8 cellular contexts compared by ENCODE assay signal in the genomic region with DNA sequence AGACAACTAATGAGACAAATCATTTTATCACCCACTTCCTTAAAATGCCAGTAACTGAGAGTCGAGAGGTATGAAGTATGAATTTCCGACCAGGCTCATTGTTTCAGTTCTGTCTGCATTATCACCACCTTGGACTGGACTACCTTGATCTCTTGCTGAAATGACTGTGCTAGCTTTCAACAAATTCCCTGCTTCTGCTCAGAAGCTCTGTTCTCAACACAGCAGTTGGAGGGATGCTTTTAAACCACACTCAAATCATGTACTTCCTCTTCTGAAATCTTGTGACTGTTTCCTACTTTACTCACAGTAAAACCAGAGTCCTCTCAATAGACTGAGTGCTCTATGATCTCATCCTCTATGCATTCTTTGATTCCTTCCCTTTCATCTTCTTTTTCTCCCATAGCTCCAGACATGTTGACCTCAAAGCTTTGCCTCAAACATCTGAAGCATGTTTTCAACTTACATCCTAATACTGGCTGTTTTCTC.
DNase-seq lines count a peak whose midpoint lies in the region; ATAC-seq and TF ChIP-seq lines count a peak whose summit lies in the region.

No MANE protein-coding gene starts in this region.

- H3K4me1 ChIP-seq in neutrophil (ENCODE audit: control insufficient read depth in 1 of 2, insufficient read depth in 1 of 2, low read depth in 1 of 2, low read length in 1 of 2): no peaks in the 10 kb centered on the region
- no peaks in the 10 kb centered on the region for H3K4me1 ChIP-seq in aorta (ENCODE audit: control insufficient read depth in 1 of 2, insufficient read depth in 2 of 2, low read length in 2 of 2)

- H3K9me3 ChIP-seq in neutrophil (no peaks in the 10 kb centered on the region), aorta (ENCODE audit: control insufficient read depth, low read length) (peaks cover 1% of the 10 kb centered on the region)

- no peak overlapping the region for H3K4me3 ChIP-seq in neutrophil (ENCODE audit: low read depth in 1 of 2, low read length in 1 of 2)
- H3K4me3 ChIP-seq in aorta (ENCODE audit: low read length in 2 of 2): no peak overlapping the region

- DNase-seq in SW480 (ENCODE audit: low spot score) (peak; percentile 41), cerebellar nuclear complex (lab: John Stamatoyannopoulos, UW) (no peak), T-helper 9 cell (no peak), aorta (no peak), G401 (ENCODE audit: low spot score) (no peak)

- no peaks in the 10 kb centered on the region for H3K36me3 ChIP-seq in neutrophil
- no peaks in the 10 kb centered on the region for H3K36me3 ChIP-seq in aorta (ENCODE audit: control insufficient read depth in 1 of 2, insufficient read depth in 2 of 2, low read length in 1 of 2)

- in situ Hi-C loops in G401 (cut with HindIII; ENCODE audit: low sequenced_read_pairs): no loop called here

- no peak for TF ChIP-seq CTCF in neutrophil (IDR thresholded peaks at IDR 0.05)

- ATAC-seq in GM18870 (IDR thresholded peaks at IDR 0.05; ENCODE audit: unreplicated experiment): peak; percentile 97
- ATAC-seq in HG02973 (IDR thresholded peaks at IDR 0.05; ENCODE audit: unreplicated experiment): peak; percentile 81
- no peak for ATAC-seq in aorta (ENCODE audit: low FRiP score)

- H3K27me3 ChIP-seq in neutrophil: peaks cover 51% of the 10 kb centered on the region
- H3K27me3 ChIP-seq in aorta (ENCODE audit: control insufficient read depth in 1 of 2, insufficient read depth in 2 of 2, low read length in 1 of 2): no peaks in the 10 kb centered on the region

- H3K27ac ChIP-seq in neutrophil: peak overlapping the region; percentile 50
- no peak overlapping the region for H3K27ac ChIP-seq in aorta (ENCODE audit: low read depth in 1 of 2, low read length in 2 of 2)

- WGBS in aorta, 2 donors: 8 to 12% methylated on average over 2 of the region's 2 CpGs

- intact Hi-C loops in aorta (cut with DNase I): no loop called here
